In genomic region chr18:63376493-63377053, GRCh38 we compare ENCODE assay signal across 21 cellular contexts. TPM values are rescaled to one million over a fixed set of nuclear protein-coding genes. Genes with fewer than 3 reads are reported as not detected.
DNase-seq lines count a peak whose midpoint lies in the region; ATAC-seq and TF ChIP-seq lines count a peak whose summit lies in the region.
"Had no signal": no experiment of that assay in that cellular context is flagged by ENCODE, and none has a peak within 500 bp of the region (broad histone marks: within the 10 kb centered on the region; RNA-seq: fewer than 3 reads in every experiment).

No MANE protein-coding gene starts in this region.

- in situ Hi-C loops in GM23248 (cut with MboI) = no loop called here

- H3F3A ChIP-seq in GM23248 (ENCODE audit: insufficient read depth) = peaks cover 10% of the 10 kb centered on the region; the same call in 1 of the 2 replicates

- H3K36me3 ChIP-seq in ACC112 (ENCODE audit: insufficient read depth, low read length) = no peaks in the 10 kb centered on the region
- no peaks in the 10 kb centered on the region for H3K36me3 ChIP-seq in GM23248 (ENCODE audit: low read depth)
- H3K36me3 ChIP-seq: lower lobe of right lung had no signal

- H4K20me1 ChIP-seq in GM23248 (ENCODE audit: insufficient read depth) = no peaks in the 10 kb centered on the region

- H3K4me2 ChIP-seq in GM23248 (ENCODE audit: unreplicated experiment) = no peak overlapping the region
- H3K4me2 ChIP-seq: PC-9 had no signal

- H3K27me3 ChIP-seq in ACC112 (ENCODE audit: insufficient read depth, low read length) (no peaks in the 10 kb centered on the region), GM23248 (replicated peaks; ENCODE audit: insufficient read depth) (no peaks in the 10 kb centered on the region)
- H3K27me3 ChIP-seq: dorsolateral prefrontal cortex, testis had no signal

- H3K9ac ChIP-seq in GM23248 = no peak overlapping the region

- H3K79me2 ChIP-seq in ACC112 (ENCODE audit: control insufficient read depth, insufficient read depth, low read length, unreplicated experiment) = no peaks in the 10 kb centered on the region
- no peaks in the 10 kb centered on the region for H3K79me2 ChIP-seq in GM23248 (ENCODE audit: insufficient read depth)

- no peaks in the 10 kb centered on the region for H3K9me3 ChIP-seq in GM23248 (ENCODE audit: low read depth)
- H3K9me3 ChIP-seq: lower lobe of right lung, testis had no signal

- DNase-seq in GM23248 (peak; percentile 41), OCI-M1 (lab: John Stamatoyannopoulos, UW) (peak; percentile 49), fibroblast of peridontal ligament (ENCODE audit: extremely low read depth) (peak; percentile 71), erythroblast (lab: John Stamatoyannopoulos, UW) (no peak), AG08396 (ENCODE audit: low spot score) (no peak), substantia nigra (lab: John Stamatoyannopoulos, UW) (no peak)
- DNase-seq: activated CD8-positive, alpha-beta memory T cell treated with anti-CD3 and anti-CD28 coated beads for 24 hours; activated naive CD8-positive, alpha-beta T cell treated with anti-CD3 and anti-CD28 coated beads, Interleukin-2, amount 10 ng/mL, durations not matched to agents 7 days and 5 days; activated T-cell treated with anti-CD3 and anti-CD28 coated beads, Interleukin-2, amount 50 U/mL, for 48 hours; dorsolateral prefrontal cortex; Karpas-422; lower lobe of right lung; NCI-H1436; NCI-H69; occipital lobe; retina; testis had no signal

- H3K9me2 ChIP-seq in GM23248 (ENCODE audit: insufficient read depth) = no peaks in the 10 kb centered on the region

- H3K4me1 ChIP-seq in ACC112 (ENCODE audit: control insufficient read depth, insufficient read depth, low read length, unreplicated experiment) (peaks cover 10% of the 10 kb centered on the region), GM23248 (ENCODE audit: insufficient read depth) (no peaks in the 10 kb centered on the region)
- H3K4me1 ChIP-seq: lower lobe of right lung, testis had no signal

- no peak for TF ChIP-seq POLR2A in erythroblast (IDR thresholded peaks at IDR 0.05; ENCODE audit: low read length)

- no peak overlapping the region for H3K4me3 ChIP-seq in ACC112 (ENCODE audit: low read depth, low read length)
- H3K4me3 ChIP-seq in GM23248 = no peak overlapping the region
- H3K4me3 ChIP-seq: dorsolateral prefrontal cortex, lower lobe of right lung, PC-9, testis had no signal

- ATAC-seq in HG03460 (IDR thresholded peaks at IDR 0.05; ENCODE audit: unreplicated experiment) = no peak
- ATAC-seq: lower lobe of right lung; stimulated activated effector memory CD8-positive, alpha-beta T cell treated with anti-CD3 and anti-CD28 coated beads, Interleukin-12 subunit alpha, Interleukin-12 subunit beta, amount 100 ng/mL, for 72 hours had no signal

- H3K27ac ChIP-seq in ACC112 (ENCODE audit: low read depth, low read length) (peak overlapping the region; percentile 21), GM23248 (no peak overlapping the region), substantia nigra (ENCODE audit: low read depth, low read length, poor library complexity, severe bottlenecking) (no peak overlapping the region)
- H3K27ac ChIP-seq: dorsolateral prefrontal cortex, lower lobe of right lung, PC-9, testis had no signal

- WGBS in GM23248 (ENCODE audit: low coverage in 1 of 2, low lambda C conversion rate in 2 of 2, missing lambda C conversion rate in 2 of 2), 2 experiments = 47 to 50% methylated on average over 3 of the region's 3 CpGs

- H2AFZ ChIP-seq in ACC112 (ENCODE audit: low read length, unreplicated experiment) (no peak overlapping the region), GM23248 (no peak overlapping the region)
- H2AFZ ChIP-seq: PC-9 had no signal

RNA-seq across cellular contexts. Expression of gene KDSR, which starts 9.6 kb away (rescaled TPM):
- total RNA-seq in GM23248 (2014; rRNA removed; shearing (Covaris generic)) = 30.7 and 31.2 TPM in 2 replicates
- 54.7 and 55.1 TPM in 2 replicates for polyA plus RNA-seq in GM23248 (2016; fragmentation: Nextera tagmentation; extraction: Ambion mirVana)

RNA-seq across cellular contexts. Expression of gene VPS4B, which starts 45.7 kb away (rescaled TPM):
- 42.4 and 45.5 TPM in 2 replicates for total RNA-seq in GM23248 (2014; rRNA removed; shearing (Covaris generic))
- 43.3 and 49.2 TPM in 2 replicates for polyA plus RNA-seq in GM23248 (2016; fragmentation: Nextera tagmentation; extraction: Ambion mirVana)

RNA-seq across cellular contexts. Expression of gene BCL2, which starts 57.0 kb away (rescaled TPM):
- 1.0 and 1.5 TPM in 2 replicates for total RNA-seq in GM23248 (2014; rRNA removed; shearing (Covaris generic))
- 0.30 and 0.39 TPM in 2 replicates for polyA plus RNA-seq in GM23248 (2016; fragmentation: Nextera tagmentation; extraction: Ambion mirVana)

Comparison
In these comparisons a context has a peak if more than half of its experiments do, and no peak if none do; other contexts are left out.
1. DNase-seq: peak in GM23248 (single experiment), OCI-M1 (single experiment) and fibroblast of peridontal ligament (single experiment); none in erythroblast (0 of 2), AG08396 (single experiment) and substantia nigra (0 of 49).